In genomic region chr5:172170251-172170701, GRCh38 we compare ENCODE assay signal across 18 cellular contexts. TPM values are rescaled to one million over a fixed set of nuclear protein-coding genes. Genes with fewer than 3 reads are reported as not detected.
A peak's percentile ranks its signal among the peaks of the same experiment; 100 is the strongest.
DNase-seq lines count a peak whose midpoint lies in the region; ATAC-seq lines count a peak whose summit lies in the region.
"Had no signal": no experiment of that assay in that cellular context is flagged by ENCODE, and none has a peak within 500 bp of the region (broad histone marks: within the 10 kb centered on the region; RNA-seq: fewer than 3 reads in every experiment).

No MANE protein-coding gene starts in this region.

- H3K36me3 Mint-ChIP-seq in activated T-cell treated with anti-CD3 and anti-CD28 coated beads, Interleukin-2, amount 50 U/mL, for 24 hours (ENCODE audit: low read depth), result peaks cover 69% of the 10 kb centered on the region
- peaks cover 9% of the 10 kb centered on the region for H3K36me3 Mint-ChIP-seq in T-helper 17 cell (ENCODE audit: low read depth)

- no peaks in the 10 kb centered on the region for H3K9me3 Mint-ChIP-seq in activated T-cell treated with anti-CD3 and anti-CD28 coated beads, Interleukin-2, amount 50 U/mL, for 24 hours

- H3K9ac ChIP-seq in skeletal muscle tissue (ENCODE audit: low read depth in 1 of 3, low read length in 3 of 3), result no peak overlapping the region

- no peak for ATAC-seq in T-helper 17 cell
- ATAC-seq in Right ventricle myocardium superior (ENCODE audit: poor library complexity), result peak; percentile 70
- no peak for ATAC-seq in GM19324 (IDR thresholded peaks at IDR 0.05; ENCODE audit: low FRiP score, unreplicated experiment)
- ATAC-seq: HepG2 had no signal

- H3K4me3 ChIP-seq in skeletal muscle tissue (ENCODE audit: low read length in 3 of 3), result peak overlapping the region in 2 of 3 donors; percentile 16 to 17
- H3K4me3 ChIP-seq: ovary, transverse colon had no signal

- H3K9me3 ChIP-seq in T-helper 17 cell (ENCODE audit: control insufficient read depth, low read length, poor library complexity, severe bottlenecking), result no peaks in the 10 kb centered on the region
- no peaks in the 10 kb centered on the region for H3K9me3 ChIP-seq in skeletal muscle tissue (ENCODE audit: control insufficient read depth in 3 of 3, low read length in 3 of 3)
- H3K9me3 ChIP-seq: ovary, transverse colon had no signal

- no peaks in the 10 kb centered on the region for H3K36me3 ChIP-seq in skeletal muscle tissue (ENCODE audit: control insufficient read depth in 3 of 3, insufficient read depth in 3 of 3, low read length in 3 of 3)
- H3K36me3 ChIP-seq: ovary, transverse colon had no signal

- H3K27ac ChIP-seq in skeletal muscle tissue (ENCODE audit: low read depth, low read length), result no peak overlapping the region
- H3K27ac ChIP-seq: ovary, transverse colon had no signal

- peaks cover 92% of the 10 kb centered on the region for H3K4me1 Mint-ChIP-seq in activated T-cell treated with anti-CD3 and anti-CD28 coated beads, Interleukin-2, amount 50 U/mL, for 24 hours (ENCODE audit: low read depth)
- H3K4me1 Mint-ChIP-seq in T-helper 17 cell, result peaks cover 74% of the 10 kb centered on the region

- H3K27me3 Mint-ChIP-seq in activated T-cell treated with anti-CD3 and anti-CD28 coated beads, Interleukin-2, amount 50 U/mL, for 24 hours, result no peaks in the 10 kb centered on the region
- no peaks in the 10 kb centered on the region for H3K27me3 Mint-ChIP-seq in T-helper 17 cell

- H3K27ac Mint-ChIP-seq in activated T-cell treated with anti-CD3 and anti-CD28 coated beads, Interleukin-2, amount 50 U/mL, for 24 hours, result peak overlapping the region; percentile 90
- H3K27ac Mint-ChIP-seq in T-helper 17 cell, result peak overlapping the region; percentile 92

- no peak overlapping the region for H3K4me3 Mint-ChIP-seq in activated T-cell treated with anti-CD3 and anti-CD28 coated beads, Interleukin-2, amount 50 U/mL, for 24 hours
- H3K4me3 Mint-ChIP-seq in T-helper 17 cell, result peak overlapping the region; percentile 60

- DNase-seq in activated T-cell treated with anti-CD3 and anti-CD28 coated beads, Interleukin-2, amount 50 U/mL, for 24 hours, result no peak
- no peak for DNase-seq in activated T-cell treated with anti-CD3 and anti-CD28 coated beads, Interleukin-2, amount 50 U/mL, for 1 hour
- DNase-seq in T-helper 17 cell (no peak), Right ventricle myocardium superior (peak; percentile 52), AML-193 (lab: John Stamatoyannopoulos, UW) (no peak)
- no peak for DNase-seq in stimulated activated CD4-positive, alpha-beta T cell treated with anti-CD3 and anti-CD28 coated beads, Interleukin-4, amount 100 ng/mL, for 1 hour
- DNase-seq: activated CD4-positive, alpha-beta T cell treated with anti-CD3 and anti-CD28 coated beads for 48 hours; cortex of kidney; mesendoderm; NCI-H1048; NCI-H345; ovary; transverse colon had no signal

- peaks cover 46 to 68% (median 47%) of the 10 kb centered on the region in 3 donors for H3K4me1 ChIP-seq in skeletal muscle tissue (ENCODE audit: control insufficient read depth in 3 of 3, insufficient read depth in 3 of 3, low read length in 3 of 3)

- H3K27me3 ChIP-seq in skeletal muscle tissue (ENCODE audit: control insufficient read depth in 3 of 3, insufficient read depth in 3 of 3, low read length in 3 of 3), result no peaks in the 10 kb centered on the region
- H3K27me3 ChIP-seq: ovary, transverse colon had no signal

- intact Hi-C loops in Right ventricle myocardium superior (cut with DNase I), result no loop called here

RNA-seq across cellular contexts. Expression of gene STK10, which starts 17.7 kb away (rescaled TPM):
- total RNA-seq in T-helper 17 cell (100 to 1,000 TPM; 403 to 408 TPM), Right ventricle myocardium superior (8.8 TPM), skeletal muscle tissue (12.0 TPM)

RNA-seq across cellular contexts. Expression of gene EFCAB9, which starts 23.7 kb away (rescaled TPM):
- total RNA-seq in T-helper 17 cell (not detected), Right ventricle myocardium superior (not detected), skeletal muscle tissue (not detected)
- total RNA-seq: fibroblast of lung, HepG2, OCI-LY7, ovary, transverse colon had no signal

Comparison
In these comparisons a context has a peak if more than half of its experiments do, and no peak if none do; other contexts are left out.
1. RNA of gene STK10, which starts 17.7 kb away (total RNA-seq): 403 to 408 TPM in T-helper 17 cell; 12.0 TPM in skeletal muscle tissue (single experiment) and 8.8 TPM in Right ventricle myocardium superior (single experiment); every median in the first group is over 10 times any median in the second.